22 cellular contexts compared by ENCODE assay signal in the genomic region with DNA sequence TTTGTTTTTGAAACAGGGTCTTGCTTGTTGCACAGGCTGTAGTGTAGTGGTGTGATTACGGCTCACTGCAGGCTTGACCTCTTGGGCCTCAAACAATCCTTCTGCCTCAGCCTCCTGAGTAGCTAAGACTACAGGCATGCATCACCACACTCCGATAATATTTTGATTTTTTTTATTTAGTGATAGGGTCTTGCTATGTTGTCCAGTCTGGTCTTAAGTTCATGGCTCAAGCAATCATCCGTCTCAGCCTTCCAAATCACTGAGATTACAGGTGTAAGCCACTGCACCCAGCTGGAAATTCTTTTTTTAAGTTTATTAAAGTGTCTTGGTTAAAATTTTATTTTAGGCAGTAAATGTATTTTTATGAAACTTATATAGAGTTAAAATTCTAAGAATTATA. TPM values are rescaled to one million over a fixed set of nuclear protein-coding genes. Genes with fewer than 3 reads are reported as not detected.
A peak's percentile ranks its signal among the peaks of the same experiment; 100 is the strongest.
DNase-seq lines count a peak whose midpoint lies in the region; ATAC-seq, FAIRE-seq and TF ChIP-seq lines count a peak whose summit lies in the region.
"Had no signal": no experiment of that assay in that cellular context is flagged by ENCODE, and none has a peak within 500 bp of the region (broad histone marks: within the 10 kb centered on the region; RNA-seq: fewer than 3 reads in every experiment).

No MANE protein-coding gene starts in this region.

- H3K27ac Mint-ChIP-seq in Calu3 (ENCODE audit: unreplicated experiment): peak overlapping the region; percentile 69
- H3K27ac Mint-ChIP-seq: CD8-positive, alpha-beta memory T cell; T-cell had no signal

- H3K9ac ChIP-seq in OCI-LY3 (ENCODE audit: low read length) (0 out of 2 replicates have a peak overlapping the region, but pooled peaks have one; percentile 7), K562 (ENCODE audit: insufficient read depth in 1 of 2, low read depth in 2 of 2, low read length in 2 of 2) (no peak overlapping the region)

- POLR2A ChIA-PET in K562 (lab: Yijun Ruan, JAX): no interaction called here

- WGBS in K562 (ENCODE audit: insufficient coverage, low coverage, missing lambda C conversion rate): 70% methylated on average over 3 of the region's 3 CpGs

- TF ChIP-seq CTCF in Calu3 (IDR thresholded peaks at IDR 0.05; ENCODE audit: unreplicated experiment) (no peak), OCI-LY3 (IDR thresholded peaks at IDR 0.05; ENCODE audit: low read depth, low read length) (no peak), K562 (IDR thresholded peaks at IDR 0.05 in 2 of 3, conservative IDR thresholded peaks at IDR 0.05 in 1 of 3; ENCODE audit: insufficient read depth in 2 of 3, low read depth in 1 of 3, low read length in 3 of 3) (no peak), osteoblast (IDR thresholded peaks at IDR 0.05; ENCODE audit: extremely low read depth, low read depth, low read length) (no peak)

- H3K9me3 ChIP-seq in OCI-LY3 (ENCODE audit: insufficient read depth, low read length) (no peaks in the 10 kb centered on the region), K562 (replicated peaks; ENCODE audit: control insufficient read depth, insufficient read depth, low read depth, low read length) (no peaks in the 10 kb centered on the region), osteoblast (ENCODE audit: low read depth, low read length) (no peaks in the 10 kb centered on the region)

- peaks cover 36% of the 10 kb centered on the region for H3K4me1 Mint-ChIP-seq in Calu3 (ENCODE audit: low read depth, unreplicated experiment)

- no peak for ATAC-seq in K562
- no peak for ATAC-seq in HG02852 (IDR thresholded peaks at IDR 0.05; ENCODE audit: unreplicated experiment)
- ATAC-seq: T-cell had no signal

- CTCF ChIA-PET in Calu3 (lab: Charles Lee): interaction anchor here (0.6 to 1.5 kb wide), 4 partner anchors 18 to 33 kb away, joined by 3 to 10 read pairs (median 3); no protein-coding TSS in a partner anchor
- CTCF ChIA-PET in K562 (lab: Yijun Ruan, JAX; ENCODE audit: low intra/inter-chr PET ratio): interaction anchor here (0.6 kb wide), 1 partner anchor 1157 kb away, joined by 3 read pairs; no protein-coding TSS in a partner anchor

- no peaks in the 10 kb centered on the region for H4K20me1 ChIP-seq in OCI-LY3 (ENCODE audit: insufficient read depth, low read length)
- no peaks in the 10 kb centered on the region for H4K20me1 ChIP-seq in K562 (replicated peaks; ENCODE audit: control insufficient read depth, insufficient read depth, low read length)
- no peaks in the 10 kb centered on the region for H4K20me1 ChIP-seq in osteoblast (ENCODE audit: insufficient read depth, low read length)

- peak overlapping the region; percentile 67 for H3K4me2 ChIP-seq in OCI-LY3 (ENCODE audit: low read length)
- H3K4me2 ChIP-seq in K562 (ENCODE audit: insufficient read depth, low read length): no peak overlapping the region
- H3K4me2 ChIP-seq in osteoblast (ENCODE audit: insufficient read depth, low read length): peak overlapping the region; percentile 48

- intact Hi-C loops in Calu3 (cut with micrococcal nuclease; ENCODE audit: unreplicated experiment): no loop called here
- intact Hi-C loops in K562 (cut with micrococcal nuclease): no loop called here

- no peak for TF ChIP-seq POLR2A in K562 (conservative IDR thresholded peaks at IDR 0.05)

- no peak for TF ChIP-seq EP300 in K562 (IDR thresholded peaks at IDR 0.05; ENCODE audit: low read length)

- H3K4me3 Mint-ChIP-seq in Calu3 (ENCODE audit: low read depth, unreplicated experiment): no peak overlapping the region
- H3K4me3 Mint-ChIP-seq: CD8-positive, alpha-beta memory T cell; T-cell had no signal

- H3K9me1 ChIP-seq in K562 (ENCODE audit: control insufficient read depth, insufficient read depth, low read length): no peaks in the 10 kb centered on the region

- peaks cover 5% of the 10 kb centered on the region for H3K36me3 Mint-ChIP-seq in Calu3 (ENCODE audit: insufficient read depth, unreplicated experiment)
- H3K36me3 Mint-ChIP-seq: T-cell had no signal

- no peaks in the 10 kb centered on the region for H3K27me3 ChIP-seq in OCI-LY3 (ENCODE audit: low read depth, low read length)
- no peaks in the 10 kb centered on the region for H3K27me3 ChIP-seq in K562 (ENCODE audit: control insufficient read depth in 2 of 2, insufficient read depth in 2 of 2, low read length in 2 of 2)
- no peaks in the 10 kb centered on the region for H3K27me3 ChIP-seq in osteoblast (ENCODE audit: insufficient read depth, low read length)

- H3K9me3 Mint-ChIP-seq in Calu3 (ENCODE audit: low read depth, unreplicated experiment): no peaks in the 10 kb centered on the region
- H3K9me3 Mint-ChIP-seq: HFFc6 had no signal

- FAIRE-seq in K562 (lab: Jason Lieb, UNC): no peak

- no TSS peak for BruUV-seq in Calu3 (replicated peaks; lab: Mats Ljungman, UMichigan)
- BruUV-seq in K562 (replicated peaks; lab: Mats Ljungman, UMichigan): no TSS peak

- H3K27ac ChIP-seq in OCI-LY3 (ENCODE audit: low read length) (peak overlapping the region; percentile 66), K562 (ENCODE audit: extremely low read depth, low read depth, low read length) (no peak overlapping the region), osteoblast (ENCODE audit: low read depth, low read length) (peak overlapping the region; percentile 71)
- H3K27ac ChIP-seq: HL-60 had no signal

- no peak for DNase-seq in Calu3
- no peak for DNase-seq in K562 (ENCODE audit: extremely low read depth in 1 of 4, low spot score in 3 of 4)
- DNase-seq in osteoblast (ENCODE audit: insufficient read length, low spot score, missing footprints): no peak
- DNase-seq in anterior cingulate cortex (lab: John Stamatoyannopoulos, UW): no peak
- no peak for DNase-seq in activated CD4-positive, CD25-positive, alpha-beta regulatory T cell (lab: John Stamatoyannopoulos, UW)
- DNase-seq: C1 segment of cervical spinal cord; CD8-positive, alpha-beta memory T cell; GF-D8; H7; NCI-H1105 treated with DMSO at 0.1 percent for 48 hours; NCI-H1694; NCI-H2081; NCI-H2171; NCI-H345; NCI-H524 treated with DMSO at 0.1 percent for 48 hours; NCI-H82; SHP77 treated with DMSO at 0.1 percent for 48 hours; T-cell had no signal

- H3K4me1 ChIP-seq in OCI-LY3 (ENCODE audit: low read length) (peaks cover 24% of the 10 kb centered on the region), K562 (replicated peaks in 1 of 2; ENCODE audit: control insufficient read depth in 2 of 2, insufficient read depth in 2 of 2, low read length in 2 of 2) (no peaks in the 10 kb centered on the region), osteoblast (ENCODE audit: insufficient read depth, low read length) (peaks cover 10% of the 10 kb centered on the region)

- H2AFZ ChIP-seq in OCI-LY3 (ENCODE audit: low read depth, low read length): no peak overlapping the region
- H2AFZ ChIP-seq in K562 (ENCODE audit: low read depth, low read length): no peak overlapping the region
- H2AFZ ChIP-seq in osteoblast (ENCODE audit: low read length): no peak overlapping the region

- TF ChIP-seq RAD21 in K562 (CRISPR knock-in tag; conservative IDR thresholded peaks at IDR 0.05 in 1 of 2, IDR thresholded peaks at IDR 0.05 in 1 of 2): no peak

- H3K4me3 ChIP-seq in OCI-LY3 (ENCODE audit: low read length) (peak overlapping the region; percentile 18; the same call in 1 of the 2 replicates), K562 (no peak overlapping the region), osteoblast (ENCODE audit: insufficient read depth, low read length) (no peak overlapping the region)

- H3K27me3 Mint-ChIP-seq in Calu3 (ENCODE audit: unreplicated experiment): no peaks in the 10 kb centered on the region
- H3K27me3 Mint-ChIP-seq: T-cell had no signal

- H3K79me2 ChIP-seq in OCI-LY3 (ENCODE audit: low read length) (no peaks in the 10 kb centered on the region), K562 (ENCODE audit: control insufficient read depth, insufficient read depth, low read length) (no peaks in the 10 kb centered on the region), osteoblast (ENCODE audit: insufficient read depth, low read length) (no peaks in the 10 kb centered on the region)

- in situ Hi-C loops in K562 (cut with MboI): no loop called here

- H3K36me3 ChIP-seq in OCI-LY3 (replicated peaks; ENCODE audit: low read depth, low read length) (no peaks in the 10 kb centered on the region), K562 (ENCODE audit: control insufficient read depth, insufficient read depth, low read length) (no peaks in the 10 kb centered on the region), osteoblast (ENCODE audit: insufficient read depth, low read length) (no peaks in the 10 kb centered on the region)

TF ChIP-seq in K562, 482 proteins besides CTCF, POLR2A, EP300 and RAD21:
- peak; percentile 66 for TF ChIP-seq RBM25 (IDR thresholded peaks at IDR 0.05; ENCODE audit: low read depth, low read length, severe bottlenecking)
- peak; percentile 58 for TF ChIP-seq ZNF121 (CRISPR knock-in tag; conservative IDR thresholded peaks at IDR 0.05)
- TF ChIP-seq FUS (optimal IDR thresholded peaks at IDR 0.05; ENCODE audit: low read depth, low read length): no peak

RNA-seq across cellular contexts. Expression of gene RAP2B, which starts 32.2 kb away (rescaled TPM):
- total RNA-seq in Calu3 (2022) (65.7 and 84.7 TPM in 2 replicates), K562 (2014; rRNA removed) (24.1 and 26.0 TPM in 2 replicates), K562 (2014; rRNA removed; fragmentation: Illumina TruSeq; extraction: Trizol) (15.8 and 18.9 TPM in 2 replicates), K562 (2015; rRNA removed; fragmentation: Illumina TruSeq; extraction: Trizol) (17.2 and 17.6 TPM in 2 replicates), K562 (2021) (27.9 and 30.0 TPM in 2 replicates), osteoblast (20.3 and 22.4 TPM in 2 replicates)
- total RNA-seq in K562 (2011; cell fraction: chromatin; rRNA removed; ENCODE audit: low replicate concordance): 16.2 and 18.9 TPM in 2 replicates
- total RNA-seq in K562 (2011; cell fraction: nucleolus; rRNA removed): 17.4 and 18.3 TPM in 2 replicates
- 24.3 and 34.3 TPM in 2 replicates for total RNA-seq in K562 (2011; cell fraction: nucleoplasm; rRNA removed)
- polyA plus RNA-seq in K562 (2011; rRNA removed) (11.3 and 13.9 TPM in 2 replicates), K562 (2014; fragmentation: Illumina TruSeq; extraction: Trizol) (9.4 and 9.8 TPM in 2 replicates), K562 (2014; fragmentation: Nextera tagmentation; extraction: Ambion mirVana) (10 to 100 TPM; 14.1 to 31.2 TPM), K562 (2014; rRNA removed) (12.3 and 12.9 TPM in 2 replicates)
- 14.5 and 18.0 TPM in 2 replicates for polyA plus RNA-seq in K562 (2011; cell fraction: cytosol; rRNA removed)
- 9.8 and 12.2 TPM in 2 replicates for polyA plus RNA-seq in K562 (2011; cell fraction: nucleus; rRNA removed)
- 9.2 and 15.0 TPM in 2 replicates for polyA plus RNA-seq in K562 (2012)
- polyA minus RNA-seq in K562 (2011; rRNA and poly(A)+ RNA removed): 25.3 and 30.5 TPM in 2 replicates
- 33.8 and 35.9 TPM in 2 replicates for polyA minus RNA-seq in K562 (2011; cell fraction: cytosol; rRNA and poly(A)+ RNA removed)
- polyA minus RNA-seq in K562 (2011; cell fraction: nucleus; rRNA and poly(A)+ RNA removed): 19.1 and 28.9 TPM in 2 replicates
